30 cellular contexts compared by ENCODE assay signal in genomic region chr14:89828473-89829200, GRCh38.
"Had no signal": no experiment of that assay in that cellular context is flagged by ENCODE, and none has a peak within 500 bp of the region (broad histone marks: within the 10 kb centered on the region; RNA-seq: fewer than 3 reads in every experiment).

No MANE protein-coding gene starts in this region.

- H3K4me3 ChIP-seq: coronary artery, left ventricle myocardium inferior, lung, ovary, prostate gland, skin epidermis, testis, transverse colon had no signal

- H3K9me3 ChIP-seq: ovary, prostate gland, testis had no signal

- H3K4me1 Mint-ChIP-seq: activated naive CD4-positive, alpha-beta T cell treated with anti-CD3 and anti-CD28 coated beads, Interleukin-2, amount 50 U/mL, for 24 hours; activated naive CD8-positive, alpha-beta T cell treated with anti-CD3 and anti-CD28 coated beads, Interleukin-2, amount 50 U/mL, for 24 hours; nephron progenitor cell had no signal

- H3K27ac ChIP-seq: coronary artery, left ventricle myocardium inferior, ovary, prostate gland, skin epidermis, testis, transverse colon, VCaP had no signal

- ATAC-seq: activated naive CD8-positive, alpha-beta T cell treated with anti-CD3 and anti-CD28 coated beads, Interleukin-2, amount 50 U/mL, for 24 hours; effector memory CD8-positive, alpha-beta T cell; sciatic nerve; stimulated activated naive CD8-positive, alpha-beta T cell treated with anti-CD3 and anti-CD28 coated beads, Interleukin-15, Interleukin-2, amounts not matched to agents 100 U/mL and 50 U/mL, for 24 hours had no signal

- H3K27me3 ChIP-seq: ovary, testis, transverse colon had no signal

- DNase-seq: activated CD4-positive, alpha-beta T cell treated with anti-CD3 and anti-CD28 coated beads for 4 hours; activated CD4-positive, alpha-beta T cell treated with anti-CD3 and anti-CD28 coated beads, Interleukin-2, amount 50 U/mL, for 48 hours; activated CD8-positive, alpha-beta memory T cell treated with anti-CD3 and anti-CD28 coated beads for 24 hours; activated gamma-delta T cell treated with Interleukin-2 at 50 U/mL for 16 hours; activated naive CD8-positive, alpha-beta T cell treated with anti-CD3 and anti-CD28 coated beads, Interleukin-2, amount 50 U/mL, for 24 hours; activated T-cell treated with anti-CD3 and anti-CD28 coated beads, Interleukin-2, amount 50 U/mL, for 1 hour; anterior cingulate cortex; cerebellar nuclear complex; effector memory CD8-positive, alpha-beta T cell; foreskin melanocyte; islet precursor cell; left ventricle myocardium inferior; mesendoderm; nephron progenitor cell; ovary; retina; stimulated activated CD4-positive, alpha-beta T cell treated with anti-CD3 and anti-CD28 coated beads, Interleukin-12 subunit alpha, Interleukin-12 subunit beta, amount 100 ng/mL, for 4 hours; stimulated activated CD4-positive, alpha-beta T cell treated with anti-CD3 and anti-CD28 coated beads, Interleukin-4, amount 100 ng/mL, for 1 hour; stimulated activated naive CD8-positive, alpha-beta T cell treated with anti-CD3 and anti-CD28 coated beads, Interleukin-15, Interleukin-2, amounts not matched to agents 100 U/mL and 50 U/mL, for 24 hours; T-helper 9 cell; testis; transverse colon had no signal

- H3K27ac Mint-ChIP-seq: activated naive CD4-positive, alpha-beta T cell treated with anti-CD3 and anti-CD28 coated beads, Interleukin-2, amount 50 U/mL, for 24 hours; activated naive CD8-positive, alpha-beta T cell treated with anti-CD3 and anti-CD28 coated beads, Interleukin-2, amount 50 U/mL, for 24 hours; effector memory CD8-positive, alpha-beta T cell; nephron progenitor cell; T-helper 1 cell treated with Interleukin-12 subunit alpha and Interleukin-12 subunit beta and Interleukin-4 antibody, amounts not matched to agents 30 μg/mL and 1 μg/mL, for 36 hours had no signal

- H3K27me3 Mint-ChIP-seq: activated naive CD4-positive, alpha-beta T cell treated with anti-CD3 and anti-CD28 coated beads, Interleukin-2, amount 50 U/mL, for 24 hours; activated naive CD8-positive, alpha-beta T cell treated with anti-CD3 and anti-CD28 coated beads, Interleukin-2, amount 50 U/mL, for 24 hours had no signal

- H3K4me1 ChIP-seq: left ventricle myocardium inferior, prostate gland, testis had no signal

- H3K4me3 Mint-ChIP-seq: activated naive CD4-positive, alpha-beta T cell treated with anti-CD3 and anti-CD28 coated beads, Interleukin-2, amount 50 U/mL, for 24 hours; activated naive CD8-positive, alpha-beta T cell treated with anti-CD3 and anti-CD28 coated beads, Interleukin-2, amount 50 U/mL, for 24 hours; effector memory CD8-positive, alpha-beta T cell; nephron progenitor cell; T-helper 1 cell treated with Interleukin-12 subunit alpha and Interleukin-12 subunit beta and Interleukin-4 antibody, amounts not matched to agents 30 μg/mL and 1 μg/mL, for 36 hours had no signal

- H3K36me3 ChIP-seq: left ventricle myocardium inferior, ovary, prostate gland, transverse colon had no signal
